25 cellular contexts compared by ENCODE assay signal in genomic region chr7:11294218-11294617, GRCh38.
"Had no signal": no experiment of that assay in that cellular context is flagged by ENCODE, and none has a peak within 500 bp of the region (broad histone marks: within the 10 kb centered on the region; RNA-seq: fewer than 3 reads in every experiment).

No MANE protein-coding gene starts in this region.

- H3K4me3 ChIP-seq: body of pancreas, gastroesophageal sphincter, hepatocyte, mucosa of descending colon, suprapubic skin, tibial artery, upper lobe of right lung had no signal

- H3K27ac ChIP-seq: body of pancreas, gastroesophageal sphincter, hepatocyte, suprapubic skin, tibial artery, upper lobe of right lung had no signal

- H3K27me3 Mint-ChIP-seq: natural killer cell treated with Interleukin-12 subunit alpha and Interleukin-12 subunit beta and Interleukin-15 and Interleukin-18, amount 100 ng/mL, for 72 hours; stimulated activated naive B cell treated with anti-CD40 and anti-IgM and Interleukin-4, amounts not matched to agents 10 μg/mL and 1 μg/mL and 100 μg/mL, for 72 hours had no signal

- H3K36me3 ChIP-seq: gastroesophageal sphincter, suprapubic skin, tibial artery, upper lobe of right lung had no signal

- H2AFZ ChIP-seq: hepatocyte had no signal

- DNase-seq: activated CD4-positive, alpha-beta T cell treated with anti-CD3 and anti-CD28 coated beads for 4 hours; activated CD4-positive, alpha-beta T cell treated with anti-CD3 and anti-CD28 coated beads, Interleukin-2, amount 50 U/mL, for 4 hours; activated CD4-positive, CD25-positive, alpha-beta regulatory T cell; activated effector memory CD4-positive, alpha-beta T cell treated with Interleukin-2 at 50 U/mL for 16 hours; activated naive CD4-positive, alpha-beta T cell treated with Interleukin-2 at 50 U/mL for 16 hours; anterior cingulate cortex; body of pancreas; effector memory CD4-positive, alpha-beta T cell; erythroblast; islet precursor cell; left cardiac atrium; left ventricle myocardium superior; mucosa of descending colon; posterior cingulate gyrus; right cardiac atrium; stimulated activated CD4-positive, alpha-beta T cell treated with anti-CD3 and anti-CD28 coated beads, Interleukin-15, amount 100 ng/mL, for 24 hours; stimulated activated CD4-positive, alpha-beta T cell treated with anti-CD3 and anti-CD28 coated beads, Interleukin-2, amount 100 ng/mL, for 24 hours; stimulated activated naive B cell treated with anti-CD40 and anti-IgM and Interleukin-4, amounts not matched to agents 10 μg/mL and 1 μg/mL and 100 μg/mL, for 72 hours; tibial artery; upper lobe of right lung had no signal

- H3K9me3 ChIP-seq: body of pancreas, gastroesophageal sphincter, mucosa of descending colon, suprapubic skin, tibial artery, upper lobe of right lung had no signal

- H3K79me2 ChIP-seq: hepatocyte had no signal

- ATAC-seq: body of pancreas; gastroesophageal sphincter; left cardiac atrium; left ventricle myocardium superior; mucosa of descending colon; natural killer cell treated with Interleukin-12 subunit alpha and Interleukin-12 subunit beta and Interleukin-15 and Interleukin-18, amount 100 ng/mL, for 72 hours; right cardiac atrium; stimulated activated naive B cell treated with anti-CD40 and anti-IgM and Interleukin-4, amounts not matched to agents 10 μg/mL and 1 μg/mL and 100 μg/mL, for 72 hours; upper lobe of right lung had no signal

- H3K4me1 ChIP-seq: gastroesophageal sphincter, suprapubic skin, tibial artery, upper lobe of right lung had no signal

- H3K4me3 Mint-ChIP-seq: activated naive CD8-positive, alpha-beta T cell; natural killer cell treated with Interleukin-12 subunit alpha and Interleukin-12 subunit beta and Interleukin-15 and Interleukin-18, amount 100 ng/mL, for 72 hours; stimulated activated naive B cell treated with anti-CD40 and anti-IgM and Interleukin-4, amounts not matched to agents 10 μg/mL and 1 μg/mL and 100 μg/mL, for 72 hours had no signal

- H3K27ac Mint-ChIP-seq: activated naive CD8-positive, alpha-beta T cell; natural killer cell treated with Interleukin-12 subunit alpha and Interleukin-12 subunit beta and Interleukin-15 and Interleukin-18, amount 100 ng/mL, for 72 hours; stimulated activated naive B cell treated with anti-CD40 and anti-IgM and Interleukin-4, amounts not matched to agents 10 μg/mL and 1 μg/mL and 100 μg/mL, for 72 hours had no signal

- H3K36me3 Mint-ChIP-seq: activated naive CD8-positive, alpha-beta T cell; natural killer cell treated with Interleukin-12 subunit alpha and Interleukin-12 subunit beta and Interleukin-15 and Interleukin-18, amount 100 ng/mL, for 72 hours; stimulated activated naive B cell treated with anti-CD40 and anti-IgM and Interleukin-4, amounts not matched to agents 10 μg/mL and 1 μg/mL and 100 μg/mL, for 72 hours had no signal

- H3K27me3 ChIP-seq: gastroesophageal sphincter, hepatocyte, suprapubic skin, tibial artery, upper lobe of right lung had no signal

- H3K4me2 ChIP-seq: hepatocyte had no signal

- H3K9me3 Mint-ChIP-seq: stimulated activated naive B cell treated with anti-CD40 and anti-IgM and Interleukin-4, amounts not matched to agents 10 μg/mL and 1 μg/mL and 100 μg/mL, for 72 hours had no signal
